In the genomic region with DNA sequence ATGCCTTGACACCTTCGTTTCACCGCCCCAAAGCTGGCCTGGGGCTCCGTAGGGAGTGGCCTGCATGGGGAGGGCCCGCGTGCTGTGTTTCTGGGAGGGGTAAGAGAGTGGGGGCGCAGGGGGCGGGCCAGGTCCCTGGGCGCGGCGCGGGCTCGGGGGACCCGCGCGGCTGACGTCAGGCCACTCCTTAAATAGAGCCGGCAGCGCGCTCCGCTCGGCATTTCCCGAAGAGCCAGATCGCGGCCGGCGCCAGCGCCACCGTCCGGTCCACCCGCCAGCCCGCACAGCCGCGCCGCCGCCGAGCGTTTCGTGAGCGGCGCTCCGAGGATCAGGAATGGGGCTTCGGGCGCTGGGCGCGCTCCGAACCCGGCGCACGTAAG, we compare ENCODE assay signal across 8 cellular contexts. TPM values are rescaled to one million over a fixed set of nuclear protein-coding genes. Genes with fewer than 3 reads are reported as not detected.
A peak's percentile ranks its signal among the peaks of the same experiment; 100 is the strongest.
DNase-seq lines count a peak whose midpoint lies in the region; ATAC-seq and TF ChIP-seq lines count a peak whose summit lies in the region.

A gene (plus strand): TSS at position 217 of the 380 bp plus-strand sequence. CDS start 449 bp downstream, outside the sequence.

- WGBS in iPS DF 6.9 (ENCODE audit: insufficient coverage, insufficient read length): no CpG with 5 or more reads among the region's 49 CpGs

- peak; percentile 61 for ATAC-seq in WTC11
- ATAC-seq in GM21528 (IDR thresholded peaks at IDR 0.05; ENCODE audit: low FRiP score, unreplicated experiment): no peak
- no peak for ATAC-seq in HG02610 (IDR thresholded peaks at IDR 0.05; ENCODE audit: unreplicated experiment)
- ATAC-seq in omental fat pad (ENCODE audit: low FRiP score): no peak

- no peak within 1 kb of the TSS for H3K27ac ChIP-seq in HUES48 (ENCODE audit: low read depth, low read length)
- no peak within 1 kb of the TSS for H3K27ac ChIP-seq in iPS DF 6.9 (ENCODE audit: low read length)
- peak within 1 kb of the TSS in 4 of 21 experiments; percentile 17 to 75 (median 56) for H3K27ac ChIP-seq in skin epidermis

- H3K4me3 Mint-ChIP-seq in WTC11: peak within 1 kb of the TSS; percentile 82

- peaks cover 9% of the 10 kb centered on the region for H3K4me1 Mint-ChIP-seq in WTC11

- H3K9ac ChIP-seq in HUES48 (ENCODE audit: low read depth, low read length): no peak within 1 kb of the TSS

- CTCF ChIA-PET in WTC11 (lab: Charles Lee): interaction anchor here (0.5 to 3.2 kb wide), 4 partner anchors 85 to 622 kb away, joined by 3 to 11 read pairs (median 6); no protein-coding TSS in a partner anchor

- no peaks in the 10 kb centered on the region for H3K36me3 Mint-ChIP-seq in WTC11

- peak; percentile 65 for DNase-seq in WTC11 (ENCODE audit: low spot score)
- DNase-seq in iPS DF 6.9 (ENCODE audit: low read depth, low spot score): no peak
- no peak for DNase-seq in omental fat pad (ENCODE audit: low spot score)
- DNase-seq in NCI-H187 (lab: John Stamatoyannopoulos, UW): no peak

- no peaks in the 10 kb centered on the region for H3K4me1 ChIP-seq in HUES48 (ENCODE audit: control insufficient read depth, insufficient read depth, low read length)
- peaks cover 4% of the 10 kb centered on the region; the same call in 1 of the 2 replicates for H3K4me1 ChIP-seq in iPS DF 6.9 (ENCODE audit: control insufficient read depth, insufficient read depth, low read length)

- POLR2A ChIA-PET in WTC11 (lab: Charles Lee): interaction anchor here (0.5 kb wide), 1 partner anchor 182 kb away, joined by 3 read pairs; no protein-coding TSS in a partner anchor

- H3K9me3 ChIP-seq in HUES48 (ENCODE audit: control insufficient read depth, insufficient read depth, low read length) (no peaks in the 10 kb centered on the region), iPS DF 6.9 (ENCODE audit: control insufficient read depth, insufficient read depth, low read length) (no peaks in the 10 kb centered on the region)

- H3K27ac Mint-ChIP-seq in WTC11: no peak within 1 kb of the TSS

- H3K27me3 ChIP-seq in HUES48 (ENCODE audit: control insufficient read depth, insufficient read depth, low read length): peaks cover 34% of the 10 kb centered on the region
- H3K27me3 ChIP-seq in iPS DF 6.9 (ENCODE audit: control insufficient read depth, insufficient read depth, low read length): peaks cover 5% of the 10 kb centered on the region; the same call in 1 of the 2 replicates

- H3K9me3 Mint-ChIP-seq in WTC11: no peaks in the 10 kb centered on the region

- peaks cover 64% of the 10 kb centered on the region for H3K27me3 Mint-ChIP-seq in WTC11 (ENCODE audit: low read depth)

- H3K36me3 ChIP-seq in HUES48 (ENCODE audit: control insufficient read depth, insufficient read depth, low read length) (no peaks in the 10 kb centered on the region), iPS DF 6.9 (ENCODE audit: control insufficient read depth, insufficient read depth, low read length) (no peaks in the 10 kb centered on the region)

- TF ChIP-seq CTCF in WTC11 (IDR thresholded peaks at IDR 0.05): no peak
- TF ChIP-seq CTCF in omental fat pad (IDR thresholded peaks at IDR 0.05): no peak

- H3K4me3 ChIP-seq in HUES48 (ENCODE audit: low read depth, low read length) (peak within 1 kb of the TSS; percentile 68), iPS DF 6.9 (ENCODE audit: low read length) (peak within 1 kb of the TSS; percentile 52), skin epidermis (peak within 1 kb of the TSS; percentile 7 to 39 (median 28))

TF ChIP-seq in WTC11, 78 proteins besides CTCF, POLR2A, EP300 and RAD21:
- TF ChIP-seq ESRRA (CRISPR knock-in tag; IDR thresholded peaks at IDR 0.05; ENCODE audit: borderline replicate concordance) (0 out of 2 replicates have a peak, but pooled peaks have one; percentile 20), ZBTB21 (CRISPR knock-in tag; IDR thresholded peaks at IDR 0.05; ENCODE audit: borderline replicate concordance) (no peak)

RNA-seq across cellular contexts. Expression of the gene that starts here (rescaled TPM):
- total RNA-seq in WTC11 (2021): 0.32 to 0.61 TPM (median 0.37 TPM) in 3 replicates
- 1 to 10 TPM; 1.7 to 3.6 (median 2.5) TPM for total RNA-seq in omental fat pad

Comparison
In these comparisons a context has a peak if more than half of its experiments do, and no peak if none do; other contexts are left out.
1. Peak in DNase-seq and ATAC-seq in WTC11; RNA of the gene not detected or under 1 TPM.